ENCODE assay signal across 9 cellular contexts in the genomic region with DNA sequence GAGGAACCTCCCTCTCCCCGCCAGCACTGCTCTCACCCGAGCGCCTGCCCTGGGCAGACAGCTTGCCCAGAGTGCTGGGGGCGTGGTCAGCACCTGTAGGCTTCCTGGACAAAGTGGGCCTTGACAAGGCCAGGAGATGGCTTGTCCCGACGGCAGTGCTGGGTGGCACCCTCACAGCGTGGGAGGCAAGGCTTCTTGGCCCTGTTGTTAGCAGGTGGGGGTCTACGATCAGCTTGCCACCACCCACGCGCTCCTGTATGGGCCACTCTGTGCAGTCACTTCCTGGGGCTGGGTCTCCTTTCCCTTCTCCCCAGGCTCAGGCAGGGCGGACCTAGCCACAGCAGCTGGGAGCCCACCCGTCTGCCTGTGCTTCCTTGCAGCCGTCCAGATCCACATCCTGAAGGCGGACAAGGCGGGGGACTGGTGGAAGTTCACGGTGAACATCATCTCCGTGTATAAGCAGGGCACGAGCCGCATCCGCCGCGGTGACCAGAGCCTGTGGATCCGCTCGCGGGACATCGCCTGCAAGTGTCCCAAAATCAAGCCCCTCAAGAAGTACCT.
DNase-seq lines count a peak whose midpoint lies in the region; ATAC-seq and TF ChIP-seq lines count a peak whose summit lies in the region.
"Had no signal": no experiment of that assay in that cellular context is flagged by ENCODE, and none has a peak within 500 bp of the region (broad histone marks: within the 10 kb centered on the region; RNA-seq: fewer than 3 reads in every experiment).

No MANE protein-coding gene starts in this region.

- peak overlapping the region; percentile 65 for H3K4me3 Mint-ChIP-seq in chondrocyte (ENCODE audit: unreplicated experiment)

- TF ChIP-seq CTCF in AG04449 (IDR thresholded peaks at IDR 0.05; ENCODE audit: insufficient read depth, low read length, missing control alignments) (no peak), chondrocyte (IDR thresholded peaks at IDR 0.05) (no peak)

- peak overlapping the region; percentile 1 for H3K27ac Mint-ChIP-seq in chondrocyte (ENCODE audit: unreplicated experiment)

- CTCF ChIA-PET in AG04449 (lab: Yijun Ruan, JAX) = no interaction called here

- peaks cover 10% of the 10 kb centered on the region for H3K27me3 ChIP-seq in HUES48 (ENCODE audit: control insufficient read depth, insufficient read depth, low read length)
- no peaks in the 10 kb centered on the region for H3K27me3 ChIP-seq in muscle layer of colon (ENCODE audit: control insufficient read depth in 1 of 2, insufficient read depth in 2 of 2, low read length in 2 of 2)

- H3K36me3 ChIP-seq in HUES48 (ENCODE audit: control insufficient read depth, insufficient read depth, low read length) (no peaks in the 10 kb centered on the region), muscle layer of colon (ENCODE audit: insufficient read depth, low read length) (no peaks in the 10 kb centered on the region)

- ATAC-seq in HG03432 (IDR thresholded peaks at IDR 0.05; ENCODE audit: unreplicated experiment) = no peak

- H3K9me3 Mint-ChIP-seq in chondrocyte (ENCODE audit: low read depth) = no peaks in the 10 kb centered on the region

- POLR2A ChIA-PET in AG04449 (lab: Yijun Ruan, JAX) = no interaction called here

- H3K4me3 ChIP-seq in AG04449 (ENCODE audit: low read depth, low read length) (peak overlapping the region; percentile 51), HUES48 (ENCODE audit: low read depth, low read length) (peak overlapping the region; percentile 59), muscle layer of colon (ENCODE audit: low read depth in 1 of 2, low read length in 2 of 2) (peak overlapping the region; percentile 3 to 60)

- peaks cover 20% of the 10 kb centered on the region for H3K4me1 ChIP-seq in HUES48 (ENCODE audit: control insufficient read depth, insufficient read depth, low read length)
- peaks cover 50% of the 10 kb centered on the region for H3K4me1 ChIP-seq in muscle layer of colon (ENCODE audit: insufficient read depth, low read length)

- H3K36me3 Mint-ChIP-seq in chondrocyte (ENCODE audit: low read depth) = no peaks in the 10 kb centered on the region

- no peaks in the 10 kb centered on the region for H3K27me3 Mint-ChIP-seq in chondrocyte (ENCODE audit: low read depth)

- H3K9ac ChIP-seq in HUES48 (ENCODE audit: low read depth, low read length) = no peak overlapping the region
- peak overlapping the region; percentile 53 for H3K9ac ChIP-seq in muscle layer of colon (ENCODE audit: low read length)

- no peak overlapping the region for H3K27ac ChIP-seq in HUES48 (ENCODE audit: low read depth, low read length)
- H3K27ac ChIP-seq in muscle layer of colon (ENCODE audit: low read depth, low read length) = peak overlapping the region; percentile 86
- H3K27ac ChIP-seq: VCaP had no signal

- no peaks in the 10 kb centered on the region for H3K9me3 ChIP-seq in HUES48 (ENCODE audit: control insufficient read depth, insufficient read depth, low read length)
- H3K9me3 ChIP-seq in muscle layer of colon (ENCODE audit: low read length) = no peaks in the 10 kb centered on the region

- DNase-seq in AG04449 (ENCODE audit: low read depth, low spot score) = no peak
- DNase-seq in chondrocyte (ENCODE audit: low spot score) = no peak
- no peak for DNase-seq in NCI-H1436 (lab: John Stamatoyannopoulos, UW)
- DNase-seq in NCI-H524 treated with DMSO at 0.1 percent for 48 hours (lab: John Stamatoyannopoulos, UW) = no peak
- DNase-seq in NCI-H1694 (lab: John Stamatoyannopoulos, UW) = no peak

- peaks cover 2% of the 10 kb centered on the region for H3K4me1 Mint-ChIP-seq in chondrocyte (ENCODE audit: low read depth)
